1 cellular context compared by ENCODE assay signal in the genomic region with DNA sequence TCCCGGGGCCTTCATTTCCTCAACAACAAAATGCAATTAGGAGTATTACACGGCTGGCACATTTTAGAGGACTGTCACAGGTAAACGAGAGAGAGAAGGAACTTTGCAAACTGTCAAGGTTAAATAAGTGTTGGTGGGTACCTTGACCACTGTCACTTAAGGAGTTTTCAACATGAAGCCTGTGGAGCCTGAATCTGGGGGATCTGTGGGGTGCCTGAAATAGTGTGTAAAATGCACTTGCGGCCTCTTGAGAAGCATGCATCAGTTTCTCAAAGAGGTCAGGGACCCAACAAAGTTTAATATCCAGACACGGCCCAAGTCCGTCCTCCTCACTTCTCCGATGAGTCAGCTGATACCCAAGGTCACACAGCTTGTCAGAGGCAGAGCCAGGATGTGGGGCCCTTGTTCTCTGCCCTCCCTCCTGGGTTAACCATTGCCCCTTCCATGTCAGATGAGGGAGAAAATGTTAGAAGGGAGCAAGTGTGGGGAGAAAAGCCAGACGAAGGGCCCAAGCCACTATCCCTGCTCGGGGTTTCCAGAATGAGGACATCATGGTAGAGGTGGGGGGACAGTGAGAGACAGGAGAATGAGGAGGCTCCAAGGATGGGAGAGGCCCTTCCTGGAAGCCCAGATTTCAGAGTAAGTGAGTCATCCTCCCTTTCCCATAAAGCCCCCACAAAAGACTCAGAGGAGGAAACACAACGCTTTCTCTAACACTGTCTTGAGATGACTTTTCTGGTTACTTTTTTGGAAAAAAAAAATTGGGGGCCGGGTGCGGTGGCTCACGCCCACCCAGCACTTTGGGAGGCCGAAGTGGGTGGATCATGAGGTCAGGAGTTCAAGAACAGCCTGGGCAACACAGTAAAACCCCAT.
A peak's percentile ranks its signal among the peaks of the same experiment; 100 is the strongest.
TF ChIP-seq lines count a peak whose summit lies in the region.

No MANE protein-coding gene starts in this region.

TF ChIP-seq in K562, 482 proteins besides CTCF, POLR2A, EP300 and RAD21 (continued from another document):
- TF ChIP-seq, protein P1, sequence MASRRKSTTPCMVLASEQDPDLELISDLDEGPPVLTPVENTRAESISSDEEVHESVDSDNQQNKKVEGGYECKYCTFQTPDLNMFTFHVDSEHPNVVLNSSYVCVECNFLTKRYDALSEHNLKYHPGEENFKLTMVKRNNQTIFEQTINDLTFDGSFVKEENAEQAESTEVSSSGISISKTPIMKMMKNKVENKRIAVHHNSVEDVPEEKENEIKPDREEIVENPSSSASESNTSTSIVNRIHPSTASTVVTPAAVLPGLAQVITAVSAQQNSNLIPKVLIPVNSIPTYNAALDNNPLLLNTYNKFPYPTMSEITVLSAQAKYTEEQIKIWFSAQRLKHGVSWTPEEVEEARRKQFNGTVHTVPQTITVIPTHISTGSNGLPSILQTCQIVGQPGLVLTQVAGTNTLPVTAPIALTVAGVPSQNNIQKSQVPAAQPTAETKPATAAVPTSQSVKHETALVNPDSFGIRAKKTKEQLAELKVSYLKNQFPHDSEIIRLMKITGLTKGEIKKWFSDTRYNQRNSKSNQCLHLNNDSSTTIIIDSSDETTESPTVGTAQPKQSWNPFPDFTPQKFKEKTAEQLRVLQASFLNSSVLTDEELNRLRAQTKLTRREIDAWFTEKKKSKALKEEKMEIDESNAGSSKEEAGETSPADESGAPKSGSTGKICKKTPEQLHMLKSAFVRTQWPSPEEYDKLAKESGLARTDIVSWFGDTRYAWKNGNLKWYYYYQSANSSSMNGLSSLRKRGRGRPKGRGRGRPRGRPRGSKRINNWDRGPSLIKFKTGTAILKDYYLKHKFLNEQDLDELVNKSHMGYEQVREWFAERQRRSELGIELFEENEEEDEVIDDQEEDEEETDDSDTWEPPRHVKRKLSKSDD (conservative IDR thresholded peaks at IDR 0.05; ENCODE audit: low read length), result no peak
- TF ChIP-seq ILK (tag; IDR thresholded peaks at IDR 0.05; ENCODE audit: borderline replicate concordance, low read depth) (no peak), ARHGAP35 (IDR thresholded peaks at IDR 0.05; ENCODE audit: partially characterized antibody) (no peak), MAFK (IDR thresholded peaks at IDR 0.05; ENCODE audit: low read length) (peak; percentile 48; the same call in 1 of the 2 replicates), ARID1B (IDR thresholded peaks at IDR 0.05) (peak; percentile 79; the same call in 1 of the 2 replicates), ZNF583 (CRISPR knock-in tag; IDR thresholded peaks at IDR 0.05) (peak; percentile 31; the same call in 1 of the 2 replicates), ZFP36 (IDR thresholded peaks at IDR 0.05; ENCODE audit: low read depth, low read length, partially characterized antibody) (no peak), MAZ (CRISPR knock-in tag; conservative IDR thresholded peaks at IDR 0.05 in 1 of 2, IDR thresholded peaks at IDR 0.05 in 1 of 2) (peak in 1 of 2 experiments; percentile 57; a peak in 2 of 4 replicates), BDP1 (IDR thresholded peaks at IDR 0.05; ENCODE audit: insufficient read depth, insufficient read length) (no peak), BRD9 (IDR thresholded peaks at IDR 0.05; ENCODE audit: low read depth, partially characterized antibody) (no peak), COPS2 (conservative IDR thresholded peaks at IDR 0.05) (no peak), ZNF133 (CRISPR knock-in tag; IDR thresholded peaks at IDR 0.05) (no peak), EHMT2 (IDR thresholded peaks at IDR 0.05) (no peak), ZNF695 (CRISPR knock-in tag; IDR thresholded peaks at IDR 0.05) (no peak), RBM22 (IDR thresholded peaks at IDR 0.05; ENCODE audit: low read depth, low read length, poor library complexity, severe bottlenecking) (no peak), TAF1 (IDR thresholded peaks at IDR 0.05; ENCODE audit: control insufficient read depth, extremely low read depth, insufficient read depth, low read length, severe bottlenecking) (no peak)
- TF ChIP-seq, protein P2, sequence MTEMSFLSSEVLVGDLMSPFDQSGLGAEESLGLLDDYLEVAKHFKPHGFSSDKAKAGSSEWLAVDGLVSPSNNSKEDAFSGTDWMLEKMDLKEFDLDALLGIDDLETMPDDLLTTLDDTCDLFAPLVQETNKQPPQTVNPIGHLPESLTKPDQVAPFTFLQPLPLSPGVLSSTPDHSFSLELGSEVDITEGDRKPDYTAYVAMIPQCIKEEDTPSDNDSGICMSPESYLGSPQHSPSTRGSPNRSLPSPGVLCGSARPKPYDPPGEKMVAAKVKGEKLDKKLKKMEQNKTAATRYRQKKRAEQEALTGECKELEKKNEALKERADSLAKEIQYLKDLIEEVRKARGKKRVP (CRISPR knock-in tag; IDR thresholded peaks at IDR 0.05), result no peak
- TF ChIP-seq, protein P3, sequence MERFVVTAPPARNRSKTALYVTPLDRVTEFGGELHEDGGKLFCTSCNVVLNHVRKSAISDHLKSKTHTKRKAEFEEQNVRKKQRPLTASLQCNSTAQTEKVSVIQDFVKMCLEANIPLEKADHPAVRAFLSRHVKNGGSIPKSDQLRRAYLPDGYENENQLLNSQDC (CRISPR knock-in tag; IDR thresholded peaks at IDR 0.05), result no peak
- TF ChIP-seq, protein P4, sequence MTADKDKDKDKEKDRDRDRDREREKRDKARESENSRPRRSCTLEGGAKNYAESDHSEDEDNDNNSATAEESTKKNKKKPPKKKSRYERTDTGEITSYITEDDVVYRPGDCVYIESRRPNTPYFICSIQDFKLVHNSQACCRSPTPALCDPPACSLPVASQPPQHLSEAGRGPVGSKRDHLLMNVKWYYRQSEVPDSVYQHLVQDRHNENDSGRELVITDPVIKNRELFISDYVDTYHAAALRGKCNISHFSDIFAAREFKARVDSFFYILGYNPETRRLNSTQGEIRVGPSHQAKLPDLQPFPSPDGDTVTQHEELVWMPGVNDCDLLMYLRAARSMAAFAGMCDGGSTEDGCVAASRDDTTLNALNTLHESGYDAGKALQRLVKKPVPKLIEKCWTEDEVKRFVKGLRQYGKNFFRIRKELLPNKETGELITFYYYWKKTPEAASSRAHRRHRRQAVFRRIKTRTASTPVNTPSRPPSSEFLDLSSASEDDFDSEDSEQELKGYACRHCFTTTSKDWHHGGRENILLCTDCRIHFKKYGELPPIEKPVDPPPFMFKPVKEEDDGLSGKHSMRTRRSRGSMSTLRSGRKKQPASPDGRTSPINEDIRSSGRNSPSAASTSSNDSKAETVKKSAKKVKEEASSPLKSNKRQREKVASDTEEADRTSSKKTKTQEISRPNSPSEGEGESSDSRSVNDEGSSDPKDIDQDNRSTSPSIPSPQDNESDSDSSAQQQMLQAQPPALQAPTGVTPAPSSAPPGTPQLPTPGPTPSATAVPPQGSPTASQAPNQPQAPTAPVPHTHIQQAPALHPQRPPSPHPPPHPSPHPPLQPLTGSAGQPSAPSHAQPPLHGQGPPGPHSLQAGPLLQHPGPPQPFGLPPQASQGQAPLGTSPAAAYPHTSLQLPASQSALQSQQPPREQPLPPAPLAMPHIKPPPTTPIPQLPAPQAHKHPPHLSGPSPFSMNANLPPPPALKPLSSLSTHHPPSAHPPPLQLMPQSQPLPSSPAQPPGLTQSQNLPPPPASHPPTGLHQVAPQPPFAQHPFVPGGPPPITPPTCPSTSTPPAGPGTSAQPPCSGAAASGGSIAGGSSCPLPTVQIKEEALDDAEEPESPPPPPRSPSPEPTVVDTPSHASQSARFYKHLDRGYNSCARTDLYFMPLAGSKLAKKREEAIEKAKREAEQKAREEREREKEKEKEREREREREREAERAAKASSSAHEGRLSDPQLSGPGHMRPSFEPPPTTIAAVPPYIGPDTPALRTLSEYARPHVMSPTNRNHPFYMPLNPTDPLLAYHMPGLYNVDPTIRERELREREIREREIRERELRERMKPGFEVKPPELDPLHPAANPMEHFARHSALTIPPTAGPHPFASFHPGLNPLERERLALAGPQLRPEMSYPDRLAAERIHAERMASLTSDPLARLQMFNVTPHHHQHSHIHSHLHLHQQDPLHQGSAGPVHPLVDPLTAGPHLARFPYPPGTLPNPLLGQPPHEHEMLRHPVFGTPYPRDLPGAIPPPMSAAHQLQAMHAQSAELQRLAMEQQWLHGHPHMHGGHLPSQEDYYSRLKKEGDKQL (CRISPR knock-in tag; IDR thresholded peaks at IDR 0.05; ENCODE audit: borderline replicate concordance), result no peak
- TF ChIP-seq, protein P5, sequence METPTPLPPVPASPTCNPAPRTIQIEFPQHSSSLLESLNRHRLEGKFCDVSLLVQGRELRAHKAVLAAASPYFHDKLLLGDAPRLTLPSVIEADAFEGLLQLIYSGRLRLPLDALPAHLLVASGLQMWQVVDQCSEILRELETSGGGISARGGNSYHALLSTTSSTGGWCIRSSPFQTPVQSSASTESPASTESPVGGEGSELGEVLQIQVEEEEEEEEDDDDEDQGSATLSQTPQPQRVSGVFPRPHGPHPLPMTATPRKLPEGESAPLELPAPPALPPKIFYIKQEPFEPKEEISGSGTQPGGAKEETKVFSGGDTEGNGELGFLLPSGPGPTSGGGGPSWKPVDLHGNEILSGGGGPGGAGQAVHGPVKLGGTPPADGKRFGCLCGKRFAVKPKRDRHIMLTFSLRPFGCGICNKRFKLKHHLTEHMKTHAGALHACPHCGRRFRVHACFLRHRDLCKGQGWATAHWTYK (CRISPR knock-in tag; IDR thresholded peaks at IDR 0.05), result 0 out of 2 replicates have a peak, but pooled peaks have one; percentile 29
- TF ChIP-seq, protein P6, sequence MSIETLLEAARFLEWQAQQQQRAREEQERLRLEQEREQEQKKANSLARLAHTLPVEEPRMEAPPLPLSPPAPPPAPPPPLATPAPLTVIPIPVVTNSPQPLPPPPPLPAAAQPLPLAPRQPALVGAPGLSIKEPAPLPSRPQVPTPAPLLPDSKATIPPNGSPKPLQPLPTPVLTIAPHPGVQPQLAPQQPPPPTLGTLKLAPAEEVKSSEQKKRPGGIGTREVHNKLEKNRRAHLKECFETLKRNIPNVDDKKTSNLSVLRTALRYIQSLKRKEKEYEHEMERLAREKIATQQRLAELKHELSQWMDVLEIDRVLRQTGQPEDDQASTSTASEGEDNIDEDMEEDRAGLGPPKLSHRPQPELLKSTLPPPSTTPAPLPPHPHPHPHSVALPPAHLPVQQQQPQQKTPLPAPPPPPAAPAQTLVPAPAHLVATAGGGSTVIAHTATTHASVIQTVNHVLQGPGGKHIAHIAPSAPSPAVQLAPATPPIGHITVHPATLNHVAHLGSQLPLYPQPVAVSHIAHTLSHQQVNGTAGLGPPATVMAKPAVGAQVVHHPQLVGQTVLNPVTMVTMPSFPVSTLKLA (conservative IDR thresholded peaks at IDR 0.05), result peak in 1 of 2 experiments; percentile 46; a peak in 1 of 4 replicates
- TF ChIP-seq, protein P7, sequence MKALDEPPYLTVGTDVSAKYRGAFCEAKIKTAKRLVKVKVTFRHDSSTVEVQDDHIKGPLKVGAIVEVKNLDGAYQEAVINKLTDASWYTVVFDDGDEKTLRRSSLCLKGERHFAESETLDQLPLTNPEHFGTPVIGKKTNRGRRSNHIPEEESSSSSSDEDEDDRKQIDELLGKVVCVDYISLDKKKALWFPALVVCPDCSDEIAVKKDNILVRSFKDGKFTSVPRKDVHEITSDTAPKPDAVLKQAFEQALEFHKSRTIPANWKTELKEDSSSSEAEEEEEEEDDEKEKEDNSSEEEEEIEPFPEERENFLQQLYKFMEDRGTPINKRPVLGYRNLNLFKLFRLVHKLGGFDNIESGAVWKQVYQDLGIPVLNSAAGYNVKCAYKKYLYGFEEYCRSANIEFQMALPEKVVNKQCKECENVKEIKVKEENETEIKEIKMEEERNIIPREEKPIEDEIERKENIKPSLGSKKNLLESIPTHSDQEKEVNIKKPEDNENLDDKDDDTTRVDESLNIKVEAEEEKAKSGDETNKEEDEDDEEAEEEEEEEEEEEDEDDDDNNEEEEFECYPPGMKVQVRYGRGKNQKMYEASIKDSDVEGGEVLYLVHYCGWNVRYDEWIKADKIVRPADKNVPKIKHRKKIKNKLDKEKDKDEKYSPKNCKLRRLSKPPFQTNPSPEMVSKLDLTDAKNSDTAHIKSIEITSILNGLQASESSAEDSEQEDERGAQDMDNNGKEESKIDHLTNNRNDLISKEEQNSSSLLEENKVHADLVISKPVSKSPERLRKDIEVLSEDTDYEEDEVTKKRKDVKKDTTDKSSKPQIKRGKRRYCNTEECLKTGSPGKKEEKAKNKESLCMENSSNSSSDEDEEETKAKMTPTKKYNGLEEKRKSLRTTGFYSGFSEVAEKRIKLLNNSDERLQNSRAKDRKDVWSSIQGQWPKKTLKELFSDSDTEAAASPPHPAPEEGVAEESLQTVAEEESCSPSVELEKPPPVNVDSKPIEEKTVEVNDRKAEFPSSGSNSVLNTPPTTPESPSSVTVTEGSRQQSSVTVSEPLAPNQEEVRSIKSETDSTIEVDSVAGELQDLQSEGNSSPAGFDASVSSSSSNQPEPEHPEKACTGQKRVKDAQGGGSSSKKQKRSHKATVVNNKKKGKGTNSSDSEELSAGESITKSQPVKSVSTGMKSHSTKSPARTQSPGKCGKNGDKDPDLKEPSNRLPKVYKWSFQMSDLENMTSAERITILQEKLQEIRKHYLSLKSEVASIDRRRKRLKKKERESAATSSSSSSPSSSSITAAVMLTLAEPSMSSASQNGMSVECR (CRISPR knock-in tag; IDR thresholded peaks at IDR 0.05), result no peak
- TF ChIP-seq, protein P8, sequence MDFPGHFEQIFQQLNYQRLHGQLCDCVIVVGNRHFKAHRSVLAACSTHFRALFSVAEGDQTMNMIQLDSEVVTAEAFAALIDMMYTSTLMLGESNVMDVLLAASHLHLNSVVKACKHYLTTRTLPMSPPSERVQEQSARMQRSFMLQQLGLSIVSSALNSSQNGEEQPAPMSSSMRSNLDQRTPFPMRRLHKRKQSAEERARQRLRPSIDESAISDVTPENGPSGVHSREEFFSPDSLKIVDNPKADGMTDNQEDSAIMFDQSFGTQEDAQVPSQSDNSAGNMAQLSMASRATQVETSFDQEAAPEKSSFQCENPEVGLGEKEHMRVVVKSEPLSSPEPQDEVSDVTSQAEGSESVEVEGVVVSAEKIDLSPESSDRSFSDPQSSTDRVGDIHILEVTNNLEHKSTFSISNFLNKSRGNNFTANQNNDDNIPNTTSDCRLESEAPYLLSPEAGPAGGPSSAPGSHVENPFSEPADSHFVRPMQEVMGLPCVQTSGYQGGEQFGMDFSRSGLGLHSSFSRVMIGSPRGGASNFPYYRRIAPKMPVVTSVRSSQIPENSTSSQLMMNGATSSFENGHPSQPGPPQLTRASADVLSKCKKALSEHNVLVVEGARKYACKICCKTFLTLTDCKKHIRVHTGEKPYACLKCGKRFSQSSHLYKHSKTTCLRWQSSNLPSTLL (IDR thresholded peaks at IDR 0.05), result no peak
